In the genomic region with DNA sequence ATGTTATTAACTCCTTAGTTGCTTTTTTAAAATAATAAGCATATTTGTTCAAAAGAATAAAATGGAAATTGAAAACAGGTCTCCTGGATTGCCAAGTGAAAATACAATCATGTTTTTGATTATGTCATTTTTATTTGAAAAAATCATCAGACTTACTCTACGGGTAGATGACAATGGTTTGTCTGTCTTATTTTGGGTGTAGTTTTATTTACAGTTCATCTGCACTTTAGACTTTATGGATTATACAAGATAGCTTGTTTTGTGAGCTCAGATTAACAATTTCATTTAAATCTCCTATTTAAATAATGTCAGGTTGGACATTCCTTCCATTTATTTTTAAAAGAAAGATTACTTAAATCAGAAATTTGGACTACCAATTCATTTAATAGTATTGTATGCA, we compare ENCODE assay signal across 33 cellular contexts.
"Had no signal": no experiment of that assay in that cellular context is flagged by ENCODE, and none has a peak within 500 bp of the region (broad histone marks: within the 10 kb centered on the region; RNA-seq: fewer than 3 reads in every experiment).

No MANE protein-coding gene starts in this region.

- H3K9me3 ChIP-seq: Peyer's patch, SJSA1, SK-N-SH had no signal

- ATAC-seq: activated CD8-positive, alpha-beta memory T cell treated with anti-CD3 and anti-CD28 coated beads, Interleukin-2, amount 10 ng/mL, durations not matched to agents 7 days and 5 days; PC-3 had no signal

- H3K4me1 ChIP-seq: Peyer's patch, SJSA1 had no signal

- H3K27me3 ChIP-seq: brain microvascular endothelial cell, Peyer's patch, SJSA1 had no signal

- H3K4me3 ChIP-seq: Peyer's patch, SJSA1 had no signal

- H3K27ac ChIP-seq: brain microvascular endothelial cell, Peyer's patch, SJSA1 had no signal

- FAIRE-seq: TTC549 had no signal

- H3K36me3 ChIP-seq: brain microvascular endothelial cell, SJSA1 had no signal

- DNase-seq: activated B cell treated with CpG ODN at 0.5 μM for 24 hours; activated CD4-positive, alpha-beta memory T cell treated with anti-CD3 and anti-CD28 coated beads, Interleukin-2, amount 10 ng/mL, durations not matched to agents 7 days and 5 days; activated CD4-positive, alpha-beta T cell treated with anti-CD3 and anti-CD28 coated beads for 4 hours; activated CD4-positive, CD25-positive, alpha-beta regulatory T cell treated with anti-CD3 and anti-CD28 coated beads, Interleukin-2, amount 50 U/mL, for 72 hours; activated CD8-positive, alpha-beta memory T cell treated with anti-CD3 and anti-CD28 coated beads for 24 hours; activated CD8-positive, alpha-beta memory T cell treated with anti-CD3 and anti-CD28 coated beads, Interleukin-2, amount 10 ng/mL, durations not matched to agents 7 days and 5 days; activated CD8-positive, alpha-beta memory T cell treated with anti-CD3 and anti-CD28 coated beads, Interleukin-2, amount 50 U/mL, for 48 hours; activated effector memory CD4-positive, alpha-beta T cell treated with Interleukin-2 at 50 U/mL for 16 hours; activated naive CD4-positive, alpha-beta T cell treated with anti-CD3 and anti-CD28 coated beads, Interleukin-2, amount 50 U/mL, for 16 hours; activated naive CD8-positive, alpha-beta T cell treated with anti-CD3 and anti-CD28 coated beads for 36 hours; activated T-cell treated with anti-CD3 and anti-CD28 coated beads, Interleukin-2, amount 50 U/mL, for 48 hours; amniotic stem cell; aorta; brain microvascular endothelial cell; central memory CD4-positive, alpha-beta T cell; NCI-H1092 treated with DMSO at 0.1 percent for 48 hours; NCI-H1417; NCI-H146; NCI-H187; NCI-H2029 treated with DMSO at 0.1 percent for 48 hours; NCI-H2107; NCI-H2171; NCI-H510A; NCI-H526; NCI-H748 treated with DMSO at 0.1 percent for 48 hours; NK-92 treated with Interleukin-12 subunit alpha and Interleukin-12 subunit beta, amount 100 ng/mL, for 24 hours; PC-3; Peyer's patch; RPMI8226; SHP77 treated with DMSO at 0.1 percent for 48 hours; SK-N-SH had no signal
